ENCODE assay signal across 9 cellular contexts in genomic region chr22:50674606-50675552, GRCh38. TPM values are rescaled to one million over a fixed set of nuclear protein-coding genes. Genes with fewer than 3 reads are reported as not detected.
DNase-seq lines count a peak whose midpoint lies in the region; ATAC-seq and TF ChIP-seq lines count a peak whose summit lies in the region.
"Had no signal": no experiment of that assay in that cellular context is flagged by ENCODE, and none has a peak within 500 bp of the region (broad histone marks: within the 10 kb centered on the region; RNA-seq: fewer than 3 reads in every experiment).

No MANE protein-coding gene starts in this region.

- intact Hi-C loops in prostate gland (cut with DNase I) = no loop called here

- no peak for ATAC-seq in GM18511 (IDR thresholded peaks at IDR 0.05; ENCODE audit: unreplicated experiment)
- no peak for ATAC-seq in GM19324 (IDR thresholded peaks at IDR 0.05; ENCODE audit: low FRiP score, unreplicated experiment)
- ATAC-seq in GM18519 (IDR thresholded peaks at IDR 0.05; ENCODE audit: low FRiP score, unreplicated experiment) = no peak

- H3K36me3 ChIP-seq in HUES6 (ENCODE audit: control insufficient read depth, insufficient read depth, low read length) (peaks cover 4% of the 10 kb centered on the region; the same call in 1 of the 2 replicates), prostate gland (no peaks in the 10 kb centered on the region)

- DNase-seq in CD1c-positive myeloid dendritic cell (ENCODE audit: extremely low spot score) (peak; percentile 42), germinal center (ENCODE audit: low spot score) (peak; percentile 22), prostate gland (ENCODE audit: low spot score) (peak; percentile 65)
- peak; percentile 15 for DNase-seq in activated CD4-positive, alpha-beta memory T cell treated with anti-CD3 and anti-CD28 coated beads, Interleukin-2, amount 10 ng/mL, durations not matched to agents 7 days and 5 days

- peaks cover 6% of the 10 kb centered on the region for H3K9me3 Mint-ChIP-seq in activated CD4-positive, alpha-beta memory T cell treated with anti-CD3 and anti-CD28 coated beads, Interleukin-2, amount 10 ng/mL, durations not matched to agents 7 days and 5 days

- peaks cover 55% of the 10 kb centered on the region for H3K27me3 ChIP-seq in HUES6 (ENCODE audit: control insufficient read depth, insufficient read depth, low read length)
- H3K27me3 ChIP-seq in prostate gland (replicated peaks; ENCODE audit: insufficient read depth) = no peaks in the 10 kb centered on the region

- peaks cover 6% of the 10 kb centered on the region for H3K4me1 Mint-ChIP-seq in activated CD4-positive, alpha-beta memory T cell treated with anti-CD3 and anti-CD28 coated beads, Interleukin-2, amount 10 ng/mL, durations not matched to agents 7 days and 5 days

- H3K9me3 ChIP-seq in HUES6 (ENCODE audit: control insufficient read depth, insufficient read depth, low read depth, low read length) = no peaks in the 10 kb centered on the region
- no peaks in the 10 kb centered on the region for H3K9me3 ChIP-seq in prostate gland

- H3K36me3 Mint-ChIP-seq in activated CD4-positive, alpha-beta memory T cell treated with anti-CD3 and anti-CD28 coated beads, Interleukin-2, amount 10 ng/mL, durations not matched to agents 7 days and 5 days (ENCODE audit: low read depth) = no peaks in the 10 kb centered on the region

- WGBS in prostate gland = 33% methylated on average over 14 of the region's 105 CpGs

- H3K9ac ChIP-seq in HUES6 (ENCODE audit: low read length) = no peak overlapping the region

- POLR2A ChIA-PET in activated CD4-positive, alpha-beta memory T cell treated with anti-CD3 and anti-CD28 coated beads, Interleukin-2, amount 10 ng/mL, durations not matched to agents 7 days and 5 days (lab: Charles Lee) = no interaction called here

- TF ChIP-seq POLR2A in prostate gland (IDR thresholded peaks at IDR 0.05) = peak; percentile 23

- H3K4me3 ChIP-seq in HUES6 (ENCODE audit: low read depth, low read length) (peak overlapping the region; percentile 68), prostate gland (peak overlapping the region; percentile 36 to 48)

- peaks cover 48% of the 10 kb centered on the region for H3K27me3 Mint-ChIP-seq in activated CD4-positive, alpha-beta memory T cell treated with anti-CD3 and anti-CD28 coated beads, Interleukin-2, amount 10 ng/mL, durations not matched to agents 7 days and 5 days

- H3K4me1 ChIP-seq in HUES6 (ENCODE audit: control insufficient read depth, insufficient read depth, low read length) = peaks cover 11% of the 10 kb centered on the region
- H3K4me1 ChIP-seq in prostate gland (replicated peaks) = peaks cover 3% of the 10 kb centered on the region

- CTCF ChIA-PET in activated CD4-positive, alpha-beta memory T cell treated with anti-CD3 and anti-CD28 coated beads, Interleukin-2, amount 10 ng/mL, durations not matched to agents 7 days and 5 days (lab: Charles Lee) = no interaction called here

- H3K27ac ChIP-seq in HUES6 (ENCODE audit: low read depth, low read length) (no peak overlapping the region), prostate gland (no peak overlapping the region)
- H3K27ac ChIP-seq: HL-60 had no signal

- H3K27ac Mint-ChIP-seq in activated CD4-positive, alpha-beta memory T cell treated with anti-CD3 and anti-CD28 coated beads, Interleukin-2, amount 10 ng/mL, durations not matched to agents 7 days and 5 days = no peak overlapping the region

- TF ChIP-seq CTCF in prostate gland (IDR thresholded peaks at IDR 0.05) = no peak

- peak overlapping the region; percentile 32 for H3K4me3 Mint-ChIP-seq in activated CD4-positive, alpha-beta memory T cell treated with anti-CD3 and anti-CD28 coated beads, Interleukin-2, amount 10 ng/mL, durations not matched to agents 7 days and 5 days

RNA-seq across cellular contexts. Expression of gene SHANK3, which starts 2.3 kb away (rescaled TPM):
- total RNA-seq in activated CD4-positive, alpha-beta memory T cell treated with anti-CD3 and anti-CD28 coated beads, Interleukin-2, amount 10 ng/mL, durations not matched to agents 7 days and 5 days = under 1 TPM in 1 of 2 experiments, not detected in 1; 0.08 TPM
- 10 to 100 TPM in 1 of 2 donors, 1 to 10 TPM in 1; 9.1 to 18.3 TPM for total RNA-seq in prostate gland

RNA-seq across cellular contexts. Expression of gene ARSA, which starts 46.9 kb away (rescaled TPM):
- total RNA-seq in activated CD4-positive, alpha-beta memory T cell treated with anti-CD3 and anti-CD28 coated beads, Interleukin-2, amount 10 ng/mL, durations not matched to agents 7 days and 5 days = 10 to 100 TPM; 63.1 to 65.0 TPM
- total RNA-seq in prostate gland = 10 to 100 TPM; 60.7 to 81.7 TPM

Comparison
In these comparisons a context has a peak if more than half of its experiments do, and no peak if none do; other contexts are left out.
1. DNase-seq: peak in every context shown above with its lines; median percentile 65 in prostate gland; 42 in CD1c-positive myeloid dendritic cell; 22 in germinal center; 15 in activated CD4-positive, alpha-beta memory T cell treated with anti-CD3 and anti-CD28 coated beads, Interleukin-2, amount 10 ng/mL, durations not matched to agents 7 days and 5 days.
2. RNA of gene SHANK3, which starts 2.3 kb away (total RNA-seq): 9.1 to 18.3 TPM in prostate gland; 0.08 TPM in activated CD4-positive, alpha-beta memory T cell treated with anti-CD3 and anti-CD28 coated beads, Interleukin-2, amount 10 ng/mL, durations not matched to agents 7 days and 5 days; every median in the first group is over 4 times any median in the second.